8 cellular contexts compared by ENCODE assay signal in the genomic region with DNA sequence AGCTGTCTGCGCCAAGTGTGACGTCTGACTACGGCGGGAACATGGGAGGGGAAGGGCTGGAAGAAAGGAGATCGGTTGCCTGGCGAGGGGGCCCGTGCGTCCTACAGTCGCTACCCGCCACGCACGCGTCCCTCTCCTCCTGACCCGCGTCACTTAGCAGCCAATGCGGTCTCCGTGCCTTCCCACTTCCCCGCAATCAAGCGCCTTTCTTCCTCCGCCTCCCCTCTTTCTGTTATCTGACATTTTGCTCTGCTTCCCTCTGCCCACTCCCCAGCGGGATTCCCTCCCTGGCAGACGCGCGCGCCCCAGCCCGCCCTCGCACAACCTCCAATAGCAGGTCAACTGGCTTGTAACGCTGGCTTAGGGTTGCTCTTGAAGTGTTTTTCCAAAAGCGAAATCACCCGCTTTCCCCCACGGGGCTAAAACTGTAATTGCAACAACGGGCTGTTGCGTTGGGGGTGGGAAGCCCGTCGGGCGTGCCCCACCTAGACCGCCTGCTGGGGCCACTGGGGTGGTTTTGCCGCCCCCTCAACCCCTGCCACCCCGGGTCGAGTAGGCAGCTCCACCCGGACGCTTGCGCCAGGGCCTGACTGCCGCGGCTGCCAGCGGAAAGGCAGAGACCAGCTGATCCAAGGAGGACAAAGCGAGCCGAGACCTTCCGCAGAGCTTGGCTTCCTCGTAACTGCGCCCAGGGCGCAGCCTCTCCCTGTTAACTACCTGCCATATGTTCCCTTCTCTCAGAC. TPM values are rescaled to one million over a fixed set of nuclear protein-coding genes. Genes with fewer than 3 reads are reported as not detected.
DNase-seq lines count a peak whose midpoint lies in the region; ATAC-seq lines count a peak whose summit lies in the region.

No MANE protein-coding gene starts in this region.

- CTCF ChIA-PET in activated naive CD4-positive, alpha-beta T cell treated with anti-CD3 and anti-CD28 coated beads, Interleukin-2, amount 10 ng/mL, durations not matched to agents 7 days and 5 days (lab: Charles Lee): interaction anchor here (1.4 to 3.8 kb wide), 4 partner anchors 10 to 1023 kb away, joined by 4 to 49 read pairs (median 5); no protein-coding TSS in a partner anchor

- intact Hi-C loops in head of caudate nucleus (cut with DNase I): loop anchor here (5.0 kb wide), 2 partner anchors 800 to 1020 kb away; no protein-coding TSS in a partner anchor

- peaks cover 45% of the 10 kb centered on the region for H3K27me3 Mint-ChIP-seq in activated naive CD4-positive, alpha-beta T cell treated with anti-CD3 and anti-CD28 coated beads, Interleukin-2, amount 10 ng/mL, durations not matched to agents 7 days and 5 days

- H3K4me1 Mint-ChIP-seq in activated naive CD4-positive, alpha-beta T cell treated with anti-CD3 and anti-CD28 coated beads, Interleukin-2, amount 10 ng/mL, durations not matched to agents 7 days and 5 days: peaks cover 13% of the 10 kb centered on the region

- peak; percentile 89 for DNase-seq in DMS153 treated with DMSO at 0.1 percent for 48 hours (lab: John Stamatoyannopoulos, UW; ENCODE audit: unreplicated experiment)
- DNase-seq in NCI-H748 treated with DMSO at 0.1 percent for 48 hours (lab: John Stamatoyannopoulos, UW): peak; percentile 92
- peak; percentile 41 for DNase-seq in activated naive CD4-positive, alpha-beta T cell treated with anti-CD3 and anti-CD28 coated beads, Interleukin-2, amount 10 ng/mL, durations not matched to agents 7 days and 5 days
- DNase-seq in head of caudate nucleus: peak in 39 of 42 donors; percentile 22 to 70 (median 52)
- peak; percentile 55 for DNase-seq in occipital lobe (lab: John Stamatoyannopoulos, UW)
- no peak for DNase-seq in cortex of kidney (lab: John Stamatoyannopoulos, UW)

- ATAC-seq in GM19438 (IDR thresholded peaks at IDR 0.05; ENCODE audit: low read depth, unreplicated experiment) (peak; percentile 37), HG03432 (IDR thresholded peaks at IDR 0.05; ENCODE audit: unreplicated experiment) (peak; percentile 41)

- peak overlapping the region; percentile 86 for H3K4me3 Mint-ChIP-seq in activated naive CD4-positive, alpha-beta T cell treated with anti-CD3 and anti-CD28 coated beads, Interleukin-2, amount 10 ng/mL, durations not matched to agents 7 days and 5 days

- peaks cover 1% of the 10 kb centered on the region for H3K36me3 Mint-ChIP-seq in activated naive CD4-positive, alpha-beta T cell treated with anti-CD3 and anti-CD28 coated beads, Interleukin-2, amount 10 ng/mL, durations not matched to agents 7 days and 5 days

- no peak overlapping the region for H3K27ac Mint-ChIP-seq in activated naive CD4-positive, alpha-beta T cell treated with anti-CD3 and anti-CD28 coated beads, Interleukin-2, amount 10 ng/mL, durations not matched to agents 7 days and 5 days

- peaks cover 5% of the 10 kb centered on the region for H3K9me3 Mint-ChIP-seq in activated naive CD4-positive, alpha-beta T cell treated with anti-CD3 and anti-CD28 coated beads, Interleukin-2, amount 10 ng/mL, durations not matched to agents 7 days and 5 days

RNA-seq across cellular contexts. Expression of gene SOX4, which starts 6.2 kb away (rescaled TPM):
- total RNA-seq in occipital lobe: 370 TPM
